In genomic region chr17:4740025-4740351, GRCh38 we compare ENCODE assay signal across 8 cellular contexts. TPM values are rescaled to one million over a fixed set of nuclear protein-coding genes. Genes with fewer than 3 reads are reported as not detected.
DNase-seq lines count a peak whose midpoint lies in the region; TF ChIP-seq lines count a peak whose summit lies in the region.

No MANE protein-coding gene starts in this region.

- H3K9me3 Mint-ChIP-seq in CD4-positive, alpha-beta memory T cell = no peaks in the 10 kb centered on the region
- H3K9me3 Mint-ChIP-seq in osteocyte (ENCODE audit: unreplicated experiment) = no peaks in the 10 kb centered on the region

- BruUV-seq in PC-9 (replicated peaks; lab: Mats Ljungman, UMichigan) = no TSS peak

- H3K4me1 ChIP-seq in CD4-positive, alpha-beta memory T cell (ENCODE audit: insufficient read depth, low read length) = peaks cover 19% of the 10 kb centered on the region
- H3K4me1 ChIP-seq in PC-9 (replicated peaks; ENCODE audit: insufficient read depth) = peaks cover 12% of the 10 kb centered on the region; the same call in 1 of the 2 replicates
- peaks cover 5 to 6% of the 10 kb centered on the region in 2 donors for H3K4me1 ChIP-seq in esophagus (ENCODE audit: control insufficient read depth in 2 of 2, insufficient read depth in 2 of 2, low read length in 1 of 2)
- peaks cover 6 to 13% of the 10 kb centered on the region in 2 donors for H3K4me1 ChIP-seq in adrenal gland (replicated peaks in 1 of 2)

- CTCF ChIA-PET in CD4-positive, alpha-beta memory T cell (lab: Charles Lee; ENCODE audit: partially characterized antibody) = no interaction called here
- CTCF ChIA-PET in PC-9 (lab: Charles Lee) = no interaction called here

- H3K36me3 ChIP-seq in CD4-positive, alpha-beta memory T cell (ENCODE audit: insufficient read depth, low read length) = no peaks in the 10 kb centered on the region
- H3K36me3 ChIP-seq in PC-9 (ENCODE audit: low read depth) (no peaks in the 10 kb centered on the region), esophagus (ENCODE audit: control insufficient read depth in 2 of 2, insufficient read depth in 2 of 2, low read length in 1 of 2) (no peaks in the 10 kb centered on the region), adrenal gland (replicated peaks in 1 of 2) (no peaks in the 10 kb centered on the region)

- H3F3A ChIP-seq in PC-9 (ENCODE audit: insufficient read depth, low read depth) = peaks cover 8% of the 10 kb centered on the region

- intact Hi-C loops in CD4-positive, alpha-beta memory T cell (cut with micrococcal nuclease) = no loop called here
- intact Hi-C loops in PC-9 (cut with micrococcal nuclease; ENCODE audit: unreplicated experiment) (no loop called here), adrenal gland (cut with DNase I) (no loop called here), posterior cingulate gyrus (cut with DNase I) (no loop called here)

- DNase-seq in CD4-positive, alpha-beta memory T cell = no peak
- DNase-seq in PC-9 (no peak), osteocyte (ENCODE audit: extremely low spot score, unreplicated experiment) (no peak), SW480 (ENCODE audit: low spot score) (no peak), COLO668 (lab: John Stamatoyannopoulos, UW; ENCODE audit: unreplicated experiment) (no peak), adrenal gland (no peak), posterior cingulate gyrus (no peak)

- no peaks in the 10 kb centered on the region for H3K79me2 ChIP-seq in PC-9 (ENCODE audit: low read depth)

- TF ChIP-seq POLR2A in adrenal gland (IDR thresholded peaks at IDR 0.05) = no peak

- POLR2A ChIA-PET in CD4-positive, alpha-beta memory T cell (lab: Charles Lee; ENCODE audit: partially characterized antibody) = interaction anchor here (0.8 to 1.7 kb wide), 4 partner anchors 24 to 208 kb away, joined by 3 to 6 read pairs (median 4); partner anchors contain the start of genes ARRB2 and PFN1
- POLR2A ChIA-PET in PC-9 (lab: Charles Lee; ENCODE audit: unreplicated experiment) = no interaction called here

- H3K27ac ChIP-seq in CD4-positive, alpha-beta memory T cell (ENCODE audit: low read depth, low read length) = no peak overlapping the region
- no peak overlapping the region for H3K27ac ChIP-seq in PC-9
- H3K27ac ChIP-seq in esophagus (ENCODE audit: low read depth in 2 of 2, low read length in 1 of 2) = peak overlapping the region in 1 of 2 donors; percentile 62
- peak overlapping the region in 2 of 5 donors; percentile 74 to 85 for H3K27ac ChIP-seq in adrenal gland

- WGBS in esophagus, 2 donors = 8 to 10% methylated on average over 13 of the region's 13 CpGs
- WGBS in adrenal gland, 4 donors = 10 to 22% (median 12%) methylated on average over 12 to 13 of the region's 13 CpGs

- H3K27me3 Mint-ChIP-seq in CD4-positive, alpha-beta memory T cell = peaks cover 1 to 6% of the 10 kb centered on the region in 2 donors
- H3K27me3 Mint-ChIP-seq in osteocyte (ENCODE audit: unreplicated experiment) = peaks cover 20% of the 10 kb centered on the region

- peak overlapping the region; percentile 83 to 90 (median 87) for H3K4me3 Mint-ChIP-seq in CD4-positive, alpha-beta memory T cell
- H3K4me3 Mint-ChIP-seq in osteocyte (ENCODE audit: unreplicated experiment) = peak overlapping the region; percentile 75

- no peaks in the 10 kb centered on the region for H4K20me1 ChIP-seq in PC-9 (ENCODE audit: insufficient read depth)

- H3K4me1 Mint-ChIP-seq in CD4-positive, alpha-beta memory T cell = peaks cover 10 to 22% (median 13%) of the 10 kb centered on the region in 4 donors
- H3K4me1 Mint-ChIP-seq in osteocyte (ENCODE audit: unreplicated experiment) = peaks cover 16% of the 10 kb centered on the region

- H3K36me3 Mint-ChIP-seq in CD4-positive, alpha-beta memory T cell = no peaks in the 10 kb centered on the region
- H3K36me3 Mint-ChIP-seq in osteocyte (ENCODE audit: unreplicated experiment) = no peaks in the 10 kb centered on the region

- H3K27ac Mint-ChIP-seq in CD4-positive, alpha-beta memory T cell = peak overlapping the region; percentile 65 to 90 (median 82)
- peak overlapping the region; percentile 19 for H3K27ac Mint-ChIP-seq in osteocyte (ENCODE audit: unreplicated experiment)

- TF ChIP-seq CTCF in PC-9 (conservative IDR thresholded peaks at IDR 0.05) = no peak
- no peak for TF ChIP-seq CTCF in osteocyte (IDR thresholded peaks at IDR 0.05)
- TF ChIP-seq CTCF in adrenal gland (IDR thresholded peaks at IDR 0.05) = no peak

- H2AFZ ChIP-seq in PC-9 = peak overlapping the region; percentile 96; the same call in 1 of the 2 replicates

- H3K27me3 ChIP-seq in CD4-positive, alpha-beta memory T cell (ENCODE audit: insufficient read depth, low read length) = no peaks in the 10 kb centered on the region
- H3K27me3 ChIP-seq in PC-9 (ENCODE audit: insufficient read depth, low read depth) = 0 out of 2 replicates have a peak, but pooled peaks cover 6% of the 10 kb centered on the region
- no peaks in the 10 kb centered on the region for H3K27me3 ChIP-seq in esophagus (ENCODE audit: control insufficient read depth in 1 of 2, insufficient read depth in 2 of 2, low read length in 2 of 2)
- H3K27me3 ChIP-seq in adrenal gland = peaks cover 6% of the 10 kb centered on the region

- no peaks in the 10 kb centered on the region for H3K9me2 ChIP-seq in PC-9 (ENCODE audit: insufficient read depth)

- no peaks in the 10 kb centered on the region for H3K9me3 ChIP-seq in CD4-positive, alpha-beta memory T cell (ENCODE audit: control insufficient read depth in 1 of 2, low read length in 2 of 2)
- H3K9me3 ChIP-seq in PC-9 (ENCODE audit: insufficient read depth, low read depth) = no peaks in the 10 kb centered on the region
- H3K9me3 ChIP-seq in esophagus (ENCODE audit: control insufficient read depth in 2 of 2, insufficient read depth in 1 of 2, low read depth in 1 of 2, low read length in 1 of 2) = no peaks in the 10 kb centered on the region
- no peaks in the 10 kb centered on the region for H3K9me3 ChIP-seq in adrenal gland (replicated peaks in 1 of 3)

- peak overlapping the region in 1 of 2 donors; percentile 67 for H3K4me3 ChIP-seq in CD4-positive, alpha-beta memory T cell (ENCODE audit: low read length in 2 of 2)
- peak overlapping the region; percentile 95; the same call in 1 of the 2 replicates for H3K4me3 ChIP-seq in PC-9
- peak overlapping the region; percentile 73 to 81 for H3K4me3 ChIP-seq in esophagus (ENCODE audit: low read depth in 1 of 2, low read length in 2 of 2)
- peak overlapping the region in 2 of 4 donors; percentile 56 to 91 for H3K4me3 ChIP-seq in adrenal gland

- peak overlapping the region; percentile 87 for H3K4me2 ChIP-seq in PC-9

RNA-seq across cellular contexts. Expression of gene CXCL16, which starts 0.3 kb away (rescaled TPM):
- total RNA-seq in CD4-positive, alpha-beta memory T cell = 1 to 10 TPM; 3.2 to 3.4 TPM
- 1 to 10 TPM; 1.8 to 3.8 TPM for polyA plus RNA-seq in CD4-positive, alpha-beta memory T cell
- total RNA-seq in PC-9 (2021) = 52.4 and 60.2 TPM in 2 replicates
- polyA plus RNA-seq in esophagus = 10 to 100 TPM; 10.9 to 20.3 TPM
- 11.0 and 12.8 TPM in 2 replicates for total RNA-seq in osteocyte
- total RNA-seq in adrenal gland = 10 to 100 TPM; 25.2 to 50.1 (median 39.1) TPM
- polyA plus RNA-seq in adrenal gland = 10 to 100 TPM; 19.3 to 45.9 (median 28.8) TPM

RNA-seq across cellular contexts. Expression of gene ZMYND15, which starts 0.4 kb away (rescaled TPM):
- total RNA-seq in CD4-positive, alpha-beta memory T cell = under 1 TPM; 0.41 to 0.44 TPM
- under 1 TPM in 1 of 2 donors, not detected in 1; 0.15 TPM for polyA plus RNA-seq in CD4-positive, alpha-beta memory T cell
- 2.3 and 5.4 TPM in 2 replicates for total RNA-seq in PC-9 (2021)
- under 1 TPM; 0.82 to 0.96 TPM for polyA plus RNA-seq in esophagus
- total RNA-seq in osteocyte = 0.55 and 0.99 TPM in 2 replicates
- total RNA-seq in adrenal gland = 1 to 10 TPM in 6 of 8 donors, under 1 TPM in 2; 0.18 to 3.2 (median 1.7) TPM
- polyA plus RNA-seq in adrenal gland = 1 to 10 TPM in 2 of 3 donors, under 1 TPM in 1; 0.93 to 8.4 (median 3.3) TPM

RNA-seq across cellular contexts. Expression of gene MED11, which starts 8.8 kb away (rescaled TPM):
- 10 to 100 TPM; 31.7 to 35.4 TPM for total RNA-seq in CD4-positive, alpha-beta memory T cell
- polyA plus RNA-seq in CD4-positive, alpha-beta memory T cell = 10 to 100 TPM; 37.5 to 54.0 TPM
- total RNA-seq in PC-9 (2021) = 19.6 and 19.7 TPM in 2 replicates
- 10 to 100 TPM; 29.8 to 31.1 TPM for polyA plus RNA-seq in esophagus
- 15.3 and 19.4 TPM in 2 replicates for total RNA-seq in osteocyte
- 10 to 100 TPM; 27.4 to 55.6 (median 43.7) TPM for total RNA-seq in adrenal gland
- 10 to 100 TPM; 53.7 to 80.5 (median 70.1) TPM for polyA plus RNA-seq in adrenal gland

RNA-seq across cellular contexts. Expression of gene ARRB2, which starts 29.6 kb away (rescaled TPM):
- total RNA-seq in CD4-positive, alpha-beta memory T cell = 100 to 1,000 TPM; 340 to 341 TPM
- 10 to 100 TPM; 54.5 to 56.7 TPM for polyA plus RNA-seq in CD4-positive, alpha-beta memory T cell
- total RNA-seq in PC-9 (2021) (79.7 and 110 TPM in 2 replicates), osteocyte (19.4 and 23.6 TPM in 2 replicates), adrenal gland (10 to 100 TPM; 18.5 to 99.1 (median 60.0) TPM)
- polyA plus RNA-seq in esophagus (10 to 100 TPM; 10.6 TPM), adrenal gland (100 to 1,000 TPM in 1 of 3 donors, 10 to 100 TPM in 2; 35.9 to 130 (median 68.9) TPM)

RNA-seq across cellular contexts. Expression of gene TM4SF5, which starts 31.7 kb away (rescaled TPM):
- not detected for total RNA-seq in CD4-positive, alpha-beta memory T cell
- not detected for polyA plus RNA-seq in CD4-positive, alpha-beta memory T cell
- total RNA-seq in PC-9 (2021) = not detected in 2 replicates
- under 1 TPM in 1 of 2 donors, not detected in 1; 0.07 TPM for polyA plus RNA-seq in esophagus
- not detected in 2 replicates for total RNA-seq in osteocyte
- total RNA-seq in adrenal gland = under 1 TPM in 2 of 8 donors, not detected in 6; 0.32 to 0.55 TPM
- under 1 TPM in 1 of 3 donors, not detected in 2; 0.17 TPM for polyA plus RNA-seq in adrenal gland
